Comparison of ENCODE assay signal across 26 cellular contexts in the genomic region with DNA sequence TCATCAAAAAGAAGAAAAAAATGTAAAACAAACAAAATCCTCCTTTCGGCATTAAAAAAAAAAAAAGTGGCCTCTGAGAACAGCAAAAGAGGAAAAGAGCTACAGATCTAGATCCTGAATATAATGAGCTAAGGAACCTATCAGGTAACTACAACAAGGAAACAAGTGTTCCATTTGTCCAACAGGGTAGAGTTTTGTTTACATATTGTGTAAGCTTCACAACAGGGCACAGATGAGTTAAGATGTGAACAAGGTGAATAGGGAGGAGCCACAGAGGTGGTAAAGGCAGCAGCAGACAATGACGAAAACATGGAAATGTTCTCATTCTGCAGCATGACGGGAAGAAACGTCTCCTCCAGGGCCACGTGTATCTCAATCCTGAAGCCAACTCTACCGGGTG. TPM values are rescaled to one million over a fixed set of nuclear protein-coding genes. Genes with fewer than 3 reads are reported as not detected.
"Had no signal": no experiment of that assay in that cellular context is flagged by ENCODE, and none has a peak within 500 bp of the region (broad histone marks: within the 10 kb centered on the region; RNA-seq: fewer than 3 reads in every experiment).

No MANE protein-coding gene starts in this region.

- H3K9me3 Mint-ChIP-seq: naive thymus-derived CD8-positive, alpha-beta T cell; stimulated activated naive CD8-positive, alpha-beta T cell treated with anti-CD3 and anti-CD28 coated beads, Interleukin-15, amount 100 ng/mL, for 72 hours had no signal

- H3K36me3 ChIP-seq: ovary, uterus had no signal

- H3K27ac Mint-ChIP-seq: activated naive CD8-positive, alpha-beta T cell; stimulated activated naive CD8-positive, alpha-beta T cell treated with anti-CD3 and anti-CD28 coated beads, Interleukin-15, amount 100 ng/mL, for 72 hours had no signal

- H3K27ac ChIP-seq: cardiac muscle cell, dorsolateral prefrontal cortex, ovary, psoas muscle, suprapubic skin, uterus had no signal

- H3K4me3 Mint-ChIP-seq: activated naive CD8-positive, alpha-beta T cell; naive thymus-derived CD8-positive, alpha-beta T cell; stimulated activated naive CD8-positive, alpha-beta T cell treated with anti-CD3 and anti-CD28 coated beads, Interleukin-15, amount 100 ng/mL, for 72 hours had no signal

- ATAC-seq: activated CD4-positive, CD25-positive, alpha-beta regulatory T cell treated with anti-CD3 and anti-CD28 coated beads, Interleukin-2, amount 50 U/mL, for 24 hours; naive thymus-derived CD8-positive, alpha-beta T cell; psoas muscle; right cardiac atrium; stimulated activated naive CD8-positive, alpha-beta T cell treated with anti-CD3 and anti-CD28 coated beads, Interleukin-15, amount 100 ng/mL, for 72 hours had no signal

- DNase-seq: activated CD8-positive, alpha-beta memory T cell treated with anti-CD3 and anti-CD28 coated beads for 24 hours; activated CD8-positive, alpha-beta memory T cell treated with anti-CD3 and anti-CD28 coated beads, Interleukin-2, amount 50 U/mL, for 48 hours; activated gamma-delta T cell; activated T-cell treated with anti-CD3 and anti-CD28 coated beads, Interleukin-2, amount 50 U/mL, for 48 hours; dorsolateral prefrontal cortex; foreskin melanocyte; glutamatergic neuron; mesenchymal stem cell; naive thymus-derived CD8-positive, alpha-beta T cell; ovary; psoas muscle; right cardiac atrium; small intestine; stimulated activated CD4-positive, alpha-beta T cell treated with anti-CD3 and anti-CD28 coated beads, Interleukin-4, amount 100 ng/mL, for 1 hour; stimulated activated naive CD8-positive, alpha-beta T cell treated with anti-CD3 and anti-CD28 coated beads, Interleukin-15, amount 100 ng/mL, for 72 hours; transverse colon; uterus had no signal

- H3K27me3 Mint-ChIP-seq: activated naive CD8-positive, alpha-beta T cell; naive thymus-derived CD8-positive, alpha-beta T cell; stimulated activated naive CD8-positive, alpha-beta T cell treated with anti-CD3 and anti-CD28 coated beads, Interleukin-15, amount 100 ng/mL, for 72 hours had no signal

- H3K4me1 ChIP-seq: psoas muscle, suprapubic skin, uterus had no signal

- H3K9me3 ChIP-seq: ovary, psoas muscle, suprapubic skin, transverse colon, uterus had no signal

- FAIRE-seq: small intestine had no signal

- H3K4me3 ChIP-seq: cardiac muscle cell, dorsolateral prefrontal cortex, ovary, psoas muscle, suprapubic skin, transverse colon, uterus had no signal

- H3K27me3 ChIP-seq: cardiac muscle cell, dorsolateral prefrontal cortex, ovary, suprapubic skin, transverse colon, uterus had no signal

- H3K4me1 Mint-ChIP-seq: stimulated activated naive CD8-positive, alpha-beta T cell treated with anti-CD3 and anti-CD28 coated beads, Interleukin-15, amount 100 ng/mL, for 72 hours had no signal

RNA-seq across cellular contexts. Expression of a gene that starts 57.5 kb away (rescaled TPM):
- total RNA-seq: cardiac muscle cell; dorsolateral prefrontal cortex; epithelial cell of proximal tubule; kidney epithelial cell; lower leg skin; mucosa of gallbladder; naive thymus-derived CD8-positive, alpha-beta T cell; ovary; psoas muscle; right cardiac atrium; suprapubic skin; T-helper 1 cell treated with Interleukin-12 subunit alpha and Interleukin-12 subunit beta and Interleukin-4 antibody, amounts not matched to agents 30 ng/mL and 1 ng/mL, for 36 hours; transverse colon; uterus had no signal
- polyA plus RNA-seq: cardiac muscle cell; naive thymus-derived CD8-positive, alpha-beta T cell; ovary; psoas muscle; right cardiac atrium; small intestine had no signal
